ENCODE assay signal across 10 cellular contexts in the genomic region with DNA sequence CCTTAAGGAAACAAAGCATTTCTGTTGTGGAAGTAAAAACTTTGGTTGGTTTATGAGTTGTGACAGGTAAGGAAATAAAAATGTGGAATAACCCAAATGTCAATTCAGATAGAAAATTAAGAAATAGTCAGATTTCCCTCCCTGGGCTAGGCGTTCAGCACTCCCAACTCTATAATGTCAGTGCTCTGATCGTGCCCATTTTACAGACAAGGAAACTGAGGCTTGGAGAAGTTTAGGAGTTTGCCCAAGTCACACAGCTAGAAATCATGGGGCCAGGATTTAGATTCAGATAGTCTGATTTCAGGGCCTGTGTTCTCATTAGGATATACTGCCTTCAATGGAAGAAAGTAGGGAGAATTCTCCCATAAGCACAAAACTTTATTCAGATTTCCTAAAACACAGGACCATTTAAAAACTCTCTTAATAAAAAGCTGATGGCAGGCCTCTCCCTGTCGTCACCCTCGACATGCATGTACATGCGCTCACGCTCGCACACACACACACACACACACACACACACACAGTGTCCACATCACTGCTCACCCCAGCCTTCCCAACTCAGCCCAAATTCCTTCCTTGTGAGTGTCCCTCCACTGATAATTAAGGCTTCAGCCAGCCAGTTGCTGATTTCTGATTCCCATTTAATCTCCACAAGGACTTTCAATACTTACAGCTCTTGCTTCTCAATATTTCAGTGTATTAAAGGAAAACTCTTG. TPM values are rescaled to one million over a fixed set of nuclear protein-coding genes. Genes with fewer than 3 reads are reported as not detected.
DNase-seq lines count a peak whose midpoint lies in the region; TF ChIP-seq lines count a peak whose summit lies in the region.
"Had no signal": no experiment of that assay in that cellular context is flagged by ENCODE, and none has a peak within 500 bp of the region (broad histone marks: within the 10 kb centered on the region; RNA-seq: fewer than 3 reads in every experiment).

No MANE protein-coding gene starts in this region.

- H3K4me3 ChIP-seq in tibial artery, result peak overlapping the region; percentile 10 to 17

- no peaks in the 10 kb centered on the region for H3K9me3 Mint-ChIP-seq in activated CD4-positive, alpha-beta memory T cell treated with anti-CD3 and anti-CD28 coated beads, Interleukin-2, amount 10 ng/mL, durations not matched to agents 7 days and 5 days
- H3K9me3 Mint-ChIP-seq: natural killer cell treated with Interleukin-12 subunit alpha and Interleukin-12 subunit beta and Interleukin-15 and Interleukin-18, amount 100 ng/mL, for 72 hours had no signal

- POLR2A ChIA-PET in activated CD4-positive, alpha-beta memory T cell treated with anti-CD3 and anti-CD28 coated beads, Interleukin-2, amount 10 ng/mL, durations not matched to agents 7 days and 5 days (lab: Charles Lee), result no interaction called here

- no peaks in the 10 kb centered on the region for H3K36me3 Mint-ChIP-seq in activated CD4-positive, alpha-beta memory T cell treated with anti-CD3 and anti-CD28 coated beads, Interleukin-2, amount 10 ng/mL, durations not matched to agents 7 days and 5 days (ENCODE audit: low read depth)
- H3K36me3 Mint-ChIP-seq: natural killer cell treated with Interleukin-12 subunit alpha and Interleukin-12 subunit beta and Interleukin-15 and Interleukin-18, amount 100 ng/mL, for 72 hours had no signal

- peaks cover 0 to 69% (median 17%) of the 10 kb centered on the region in 4 donors for H3K4me1 ChIP-seq in tibial artery

- no peaks in the 10 kb centered on the region for H3K36me3 ChIP-seq in tibial artery

- no peaks in the 10 kb centered on the region for H3K27me3 ChIP-seq in tibial artery

- no peaks in the 10 kb centered on the region for H3K9me3 ChIP-seq in tibial artery

- DNase-seq in HS-5 (ENCODE audit: low read depth) (peak; percentile 16), dedifferentiated amniotic fluid mesenchymal stem cell (ENCODE audit: extremely low spot score) (peak; percentile 86), kidney glomerular epithelial cell (lab: John Stamatoyannopoulos, UW) (peak; percentile 32), tibial artery (peak; percentile 71 to 74), nucleus accumbens (lab: John Stamatoyannopoulos, UW) (no peak)
- DNase-seq in activated CD4-positive, alpha-beta memory T cell treated with anti-CD3 and anti-CD28 coated beads, Interleukin-2, amount 10 ng/mL, durations not matched to agents 7 days and 5 days, result no peak
- DNase-seq in activated CD4-positive, alpha-beta T cell treated with anti-CD3 and anti-CD28 coated beads, Interleukin-2, amount 50 U/mL, for 48 hours, result no peak
- DNase-seq in activated naive CD4-positive, alpha-beta T cell (lab: John Stamatoyannopoulos, UW), result no peak
- DNase-seq: DMS79 treated with DMSO at 0.1 percent for 48 hours had no signal

- H3K27ac ChIP-seq in tibial artery, result peak overlapping the region; percentile 38 to 53

- H3K27ac Mint-ChIP-seq in activated CD4-positive, alpha-beta memory T cell treated with anti-CD3 and anti-CD28 coated beads, Interleukin-2, amount 10 ng/mL, durations not matched to agents 7 days and 5 days, result no peak overlapping the region
- H3K27ac Mint-ChIP-seq: natural killer cell treated with Interleukin-12 subunit alpha and Interleukin-12 subunit beta and Interleukin-15 and Interleukin-18, amount 100 ng/mL, for 72 hours had no signal

- no peak for TF ChIP-seq CTCF in tibial artery (IDR thresholded peaks at IDR 0.05)

- no peaks in the 10 kb centered on the region for H3K4me1 Mint-ChIP-seq in activated CD4-positive, alpha-beta memory T cell treated with anti-CD3 and anti-CD28 coated beads, Interleukin-2, amount 10 ng/mL, durations not matched to agents 7 days and 5 days

- H3K27me3 Mint-ChIP-seq in activated CD4-positive, alpha-beta memory T cell treated with anti-CD3 and anti-CD28 coated beads, Interleukin-2, amount 10 ng/mL, durations not matched to agents 7 days and 5 days, result no peaks in the 10 kb centered on the region

- no peak overlapping the region for H3K4me3 Mint-ChIP-seq in activated CD4-positive, alpha-beta memory T cell treated with anti-CD3 and anti-CD28 coated beads, Interleukin-2, amount 10 ng/mL, durations not matched to agents 7 days and 5 days
- H3K4me3 Mint-ChIP-seq: natural killer cell treated with Interleukin-12 subunit alpha and Interleukin-12 subunit beta and Interleukin-15 and Interleukin-18, amount 100 ng/mL, for 72 hours had no signal

- CTCF ChIA-PET in activated CD4-positive, alpha-beta memory T cell treated with anti-CD3 and anti-CD28 coated beads, Interleukin-2, amount 10 ng/mL, durations not matched to agents 7 days and 5 days (lab: Charles Lee), result no interaction called here

- intact Hi-C loops in tibial artery (cut with DNase I; ENCODE audit: low total_unique reads), result no loop called here

RNA-seq across cellular contexts. Expression of gene SLC14A2, which starts 49.1 kb away (rescaled TPM):
- under 1 TPM; 0.05 to 0.18 TPM for total RNA-seq in activated CD4-positive, alpha-beta memory T cell treated with anti-CD3 and anti-CD28 coated beads, Interleukin-2, amount 10 ng/mL, durations not matched to agents 7 days and 5 days

Comparison
In these comparisons a context has a peak if more than half of its experiments do, and no peak if none do; other contexts are left out.
1. DNase-seq: peak in HS-5 (single experiment), dedifferentiated amniotic fluid mesenchymal stem cell (single experiment), kidney glomerular epithelial cell (single experiment) and tibial artery (2 of 2); none in activated CD4-positive, alpha-beta memory T cell treated with anti-CD3 and anti-CD28 coated beads, Interleukin-2, amount 10 ng/mL, durations not matched to agents 7 days and 5 days (single experiment), activated CD4-positive, alpha-beta T cell treated with anti-CD3 and anti-CD28 coated beads, Interleukin-2, amount 50 U/mL, for 48 hours (0 of 2), activated naive CD4-positive, alpha-beta T cell (0 of 4) and nucleus accumbens (0 of 56).